In genomic region chr1:94416901-94417701, GRCh38 we compare ENCODE assay signal across 7 cellular contexts. TPM values are rescaled to one million over a fixed set of nuclear protein-coding genes. Genes with fewer than 3 reads are reported as not detected.
DNase-seq lines count a peak whose midpoint lies in the region; ATAC-seq and TF ChIP-seq lines count a peak whose summit lies in the region.

No MANE protein-coding gene starts in this region.

- H3K9me3 Mint-ChIP-seq in activated naive CD4-positive, alpha-beta T cell treated with anti-CD3 and anti-CD28 coated beads, Interleukin-2, amount 50 U/mL, for 72 hours: no peaks in the 10 kb centered on the region

- H3K36me3 Mint-ChIP-seq in activated naive CD4-positive, alpha-beta T cell treated with anti-CD3 and anti-CD28 coated beads, Interleukin-2, amount 50 U/mL, for 72 hours: peaks cover 0 to 6% of the 10 kb centered on the region in 2 donors

- no peak overlapping the region for H3K27ac Mint-ChIP-seq in activated naive CD4-positive, alpha-beta T cell treated with anti-CD3 and anti-CD28 coated beads, Interleukin-2, amount 50 U/mL, for 72 hours

- DNase-seq in RWPE2 (ENCODE audit: low spot score): no peak
- peak; percentile 90 for DNase-seq in fibroblast of pulmonary artery (ENCODE audit: low read depth)
- DNase-seq in nucleus accumbens (lab: John Stamatoyannopoulos, UW): peak in 45 of 56 donors; percentile 7 to 81 (median 50)
- no peak for DNase-seq in activated naive CD4-positive, alpha-beta T cell treated with anti-CD3 and anti-CD28 coated beads, Interleukin-2, amount 50 U/mL, for 72 hours (ENCODE audit: low spot score in 2 of 2)

- H3K27ac ChIP-seq in HEK293 (ENCODE audit: extremely low read depth, low read depth, low read length) (peak overlapping the region; percentile 73), RWPE2 (ENCODE audit: poor library complexity, severe bottlenecking) (peak overlapping the region; percentile 64)

- H3K27me3 ChIP-seq in RWPE2 (ENCODE audit: insufficient read depth, poor library complexity, severe bottlenecking): no peaks in the 10 kb centered on the region

- H3K9me3 ChIP-seq in HEK293 (ENCODE audit: control insufficient read depth, insufficient read depth, low read depth, low read length) (no peaks in the 10 kb centered on the region), RWPE2 (ENCODE audit: severe bottlenecking) (no peaks in the 10 kb centered on the region)

- CTCF ChIA-PET in HEK293 (lab: Yijun Ruan, JAX): interaction anchor here (1.1 to 1.9 kb wide), 2 partner anchors 49 to 81 kb away, joined by 3 to 7 read pairs; no protein-coding TSS in a partner anchor

- H3K4me3 ChIP-seq in HEK293 (ENCODE audit: low read depth, low read length) (peak overlapping the region; percentile 64), RWPE2 (ENCODE audit: severe bottlenecking) (peak overlapping the region; percentile 73), fibroblast of pulmonary artery (replicated peaks; ENCODE audit: low read depth, low read length) (peak overlapping the region; percentile 68)

- TF ChIP-seq CTCF in HEK293 (tag by site-specific recombination; IDR thresholded peaks at IDR 0.05) (no peak), RWPE2 (IDR thresholded peaks at IDR 0.05; ENCODE audit: poor library complexity, severe bottlenecking) (no peak), fibroblast of pulmonary artery (IDR thresholded peaks at IDR 0.05; ENCODE audit: low read length, missing control alignments) (no peak)

- ATAC-seq in RWPE2 (ENCODE audit: low read depth): peak; percentile 40
- ATAC-seq in activated naive CD4-positive, alpha-beta T cell treated with anti-CD3 and anti-CD28 coated beads, Interleukin-2, amount 50 U/mL, for 72 hours: no peak
- no peak for ATAC-seq in HG03159 (IDR thresholded peaks at IDR 0.05; ENCODE audit: unreplicated experiment)
- ATAC-seq in HG03378 (IDR thresholded peaks at IDR 0.05; ENCODE audit: unreplicated experiment): no peak

- H3K4me1 ChIP-seq in HEK293 (ENCODE audit: control insufficient read depth, insufficient read depth, low read length) (peaks cover 16% of the 10 kb centered on the region), RWPE2 (ENCODE audit: insufficient read depth, poor library complexity, severe bottlenecking) (peaks cover 26% of the 10 kb centered on the region)

- POLR2A ChIA-PET in HEK293 (lab: Yijun Ruan, JAX): interaction anchor here (0.6 to 1.8 kb wide), 4 partner anchors 9 to 656 kb away, joined by 3 to 6 read pairs (median 6); partner anchors contain the start of gene ALG14

- no peaks in the 10 kb centered on the region for H3K36me3 ChIP-seq in HEK293 (ENCODE audit: control insufficient read depth in 2 of 2, insufficient read depth in 1 of 2, low read length in 2 of 2)
- H3K36me3 ChIP-seq in RWPE2 (ENCODE audit: low read depth): no peaks in the 10 kb centered on the region

TF ChIP-seq in HEK293, 187 proteins besides CTCF, POLR2A, EP300 and RAD21:
- TF ChIP-seq ZNF48 (tag by site-specific recombination; IDR thresholded peaks at IDR 0.05) (no peak), ZNF335 (tag by site-specific recombination; conservative IDR thresholded peaks at IDR 0.05) (peak; percentile 41)
TF ChIP-seq in HEK293: peak in this region for 1.

RNA-seq across cellular contexts. Expression of gene ABCD3, which starts 1.1 kb away (rescaled TPM):
- total RNA-seq in activated naive CD4-positive, alpha-beta T cell treated with anti-CD3 and anti-CD28 coated beads, Interleukin-2, amount 50 U/mL, for 72 hours: 10 to 100 TPM; 26.3 to 51.5 TPM

Comparison
In these comparisons a context has a peak if more than half of its experiments do, and no peak if none do; other contexts are left out.
1. DNase-seq: peak in fibroblast of pulmonary artery (single experiment) and nucleus accumbens (45 of 56); none in RWPE2 (single experiment) and activated naive CD4-positive, alpha-beta T cell treated with anti-CD3 and anti-CD28 coated beads, Interleukin-2, amount 50 U/mL, for 72 hours (0 of 2).
2. Peak in every context shown above with its lines, with median percentiles within 50 percentile points of each other: H3K4me3 ChIP-seq.